Comparison of ENCODE assay signal across 8 cellular contexts in genomic region chr5:80960531-80961375, GRCh38. TPM values are rescaled to one million over a fixed set of nuclear protein-coding genes. Genes with fewer than 3 reads are reported as not detected.
A peak's percentile ranks its signal among the peaks of the same experiment; 100 is the strongest.
DNase-seq lines count a peak whose midpoint lies in the region; ATAC-seq and TF ChIP-seq lines count a peak whose summit lies in the region.

No MANE protein-coding gene starts in this region.

- H3K4me3 ChIP-seq in fibroblast of pulmonary artery (replicated peaks; ENCODE audit: low read depth, low read length) (peak overlapping the region; percentile 44), subcutaneous abdominal adipose tissue (ENCODE audit: low read depth in 1 of 5, low read length in 5 of 5) (peak overlapping the region; percentile 72 to 91 (median 84))

- H3K9me3 ChIP-seq in subcutaneous abdominal adipose tissue (ENCODE audit: control insufficient read depth in 5 of 5, low read length in 5 of 5) = no peaks in the 10 kb centered on the region

- peak overlapping the region; percentile 5 to 55 for H3K27ac Mint-ChIP-seq in natural killer cell treated with Interleukin-12 subunit alpha and Interleukin-12 subunit beta and Interleukin-15 and Interleukin-18, amount 100 ng/mL, for 72 hours

- H3K27me3 ChIP-seq in subcutaneous abdominal adipose tissue (ENCODE audit: control insufficient read depth in 5 of 5, insufficient read depth in 4 of 5, low read length in 5 of 5) = peaks cover 0 to 6% (median 0%) of the 10 kb centered on the region in 5 donors

- peaks cover 6 to 20% (median 17%) of the 10 kb centered on the region in 5 donors for H3K4me1 ChIP-seq in subcutaneous abdominal adipose tissue (ENCODE audit: control insufficient read depth in 5 of 5, insufficient read depth in 5 of 5, low read length in 5 of 5)

- peaks cover 12% of the 10 kb centered on the region for H3K36me3 Mint-ChIP-seq in natural killer cell treated with Interleukin-12 subunit alpha and Interleukin-12 subunit beta and Interleukin-15 and Interleukin-18, amount 100 ng/mL, for 72 hours

- DNase-seq in Right ventricle myocardium inferior (ENCODE audit: missing footprints) (peak; percentile 67), cardiac septum (ENCODE audit: low spot score) (no peak), fibroblast of pulmonary artery (ENCODE audit: low read depth) (peak; percentile 18)
- peak; percentile 70 to 72 for DNase-seq in activated T-cell treated with anti-CD3 and anti-CD28 coated beads, Interleukin-2, amount 50 U/mL, for 48 hours
- DNase-seq in natural killer cell treated with Interleukin-12 subunit alpha and Interleukin-12 subunit beta and Interleukin-15 and Interleukin-18, amount 100 ng/mL, for 72 hours (ENCODE audit: low spot score) = no peak

- H3K4me1 Mint-ChIP-seq in natural killer cell treated with Interleukin-12 subunit alpha and Interleukin-12 subunit beta and Interleukin-15 and Interleukin-18, amount 100 ng/mL, for 72 hours (ENCODE audit: low read depth in 2 of 2) = peaks cover 22 to 47% of the 10 kb centered on the region in 2 donors

- TF ChIP-seq CTCF in fibroblast of pulmonary artery (IDR thresholded peaks at IDR 0.05; ENCODE audit: low read length, missing control alignments) = no peak

- peaks cover 16 to 46% of the 10 kb centered on the region in 2 donors for H3K27me3 Mint-ChIP-seq in natural killer cell treated with Interleukin-12 subunit alpha and Interleukin-12 subunit beta and Interleukin-15 and Interleukin-18, amount 100 ng/mL, for 72 hours

- H3K9me3 Mint-ChIP-seq in natural killer cell treated with Interleukin-12 subunit alpha and Interleukin-12 subunit beta and Interleukin-15 and Interleukin-18, amount 100 ng/mL, for 72 hours = no peaks in the 10 kb centered on the region

- peak overlapping the region; percentile 23 to 77 (median 63) for H3K9ac ChIP-seq in subcutaneous abdominal adipose tissue (ENCODE audit: low read length in 5 of 5)

- peak overlapping the region; percentile 76 for H3K27ac ChIP-seq in subcutaneous abdominal adipose tissue (ENCODE audit: low read depth, low read length)

- H3K36me3 ChIP-seq in subcutaneous abdominal adipose tissue (ENCODE audit: control insufficient read depth in 5 of 5, insufficient read depth in 5 of 5, low read length in 5 of 5) = no peaks in the 10 kb centered on the region

- intact Hi-C loops in Right ventricle myocardium inferior (cut with DNase I) (loop anchor here (1.0 to 10.0 kb wide), 4 partner anchors 26 to 148 kb away; no protein-coding TSS in a partner anchor), cardiac septum (cut with DNase I) (loop anchor here (5.0 kb wide), 1 partner anchor 107 kb away; no protein-coding TSS in a partner anchor)

- H3K4me3 Mint-ChIP-seq in natural killer cell treated with Interleukin-12 subunit alpha and Interleukin-12 subunit beta and Interleukin-15 and Interleukin-18, amount 100 ng/mL, for 72 hours = peak overlapping the region; percentile 96

- ATAC-seq in Right ventricle myocardium inferior (peak; percentile 50), HG03039 (IDR thresholded peaks at IDR 0.05; ENCODE audit: unreplicated experiment) (no peak), HG03520 (IDR thresholded peaks at IDR 0.05; ENCODE audit: unreplicated experiment) (no peak)
- ATAC-seq in natural killer cell treated with Interleukin-12 subunit alpha and Interleukin-12 subunit beta and Interleukin-15 and Interleukin-18, amount 100 ng/mL, for 72 hours = peak; percentile 45 to 76

RNA-seq across cellular contexts. Expression of gene RASGRF2, which starts 0.6 kb away (rescaled TPM):
- total RNA-seq in Right ventricle myocardium inferior (5.9 TPM), cardiac septum (8.2 TPM)
- 1 to 10 TPM; 2.3 to 6.7 TPM for total RNA-seq in natural killer cell treated with Interleukin-12 subunit alpha and Interleukin-12 subunit beta and Interleukin-15 and Interleukin-18, amount 100 ng/mL, for 72 hours

Comparison
In these comparisons a context has a peak if more than half of its experiments do, and no peak if none do; other contexts are left out.
1. DNase-seq: peak in Right ventricle myocardium inferior (single experiment), activated T-cell treated with anti-CD3 and anti-CD28 coated beads, Interleukin-2, amount 50 U/mL, for 48 hours (2 of 2) and fibroblast of pulmonary artery (single experiment); none in cardiac septum (single experiment) and natural killer cell treated with Interleukin-12 subunit alpha and Interleukin-12 subunit beta and Interleukin-15 and Interleukin-18, amount 100 ng/mL, for 72 hours (single experiment).
2. ATAC-seq: peak in Right ventricle myocardium inferior (single experiment) and natural killer cell treated with Interleukin-12 subunit alpha and Interleukin-12 subunit beta and Interleukin-15 and Interleukin-18, amount 100 ng/mL, for 72 hours (2 of 2); none in HG03039 (single experiment) and HG03520 (single experiment).